13 cellular contexts compared by ENCODE assay signal in genomic region chr2:46836295-46837111, GRCh38.
A peak's percentile ranks its signal among the peaks of the same experiment; 100 is the strongest.
DNase-seq lines count a peak whose midpoint lies in the region; ATAC-seq and TF ChIP-seq lines count a peak whose summit lies in the region.
"Had no signal": no experiment of that assay in that cellular context is flagged by ENCODE, and none has a peak within 500 bp of the region (broad histone marks: within the 10 kb centered on the region; RNA-seq: fewer than 3 reads in every experiment).

No MANE protein-coding gene starts in this region.

- H3K4me2 ChIP-seq in mesenchymal stem cell (ENCODE audit: low read length, poor library complexity, severe bottlenecking): no peak overlapping the region
- no peak overlapping the region for H3K4me2 ChIP-seq in smooth muscle cell

- no peaks in the 10 kb centered on the region for H3K36me3 ChIP-seq in mesenchymal stem cell (ENCODE audit: control insufficient read depth in 1 of 2, insufficient read depth in 2 of 2, low read depth in 1 of 2, low read length in 2 of 2)
- H3K36me3 ChIP-seq in smooth muscle cell (ENCODE audit: low read depth): no peaks in the 10 kb centered on the region

- H2AFZ ChIP-seq in mesenchymal stem cell (ENCODE audit: low read depth, low read length): peak overlapping the region; percentile 31
- no peak overlapping the region for H2AFZ ChIP-seq in smooth muscle cell (ENCODE audit: low read depth)

- H2AK5ac ChIP-seq in mesenchymal stem cell (ENCODE audit: low read length, severe bottlenecking): peak overlapping the region; percentile 46

- H3K4me1 ChIP-seq in mesenchymal stem cell (ENCODE audit: control insufficient read depth, insufficient read depth, low read depth, low read length) (peaks cover 9% of the 10 kb centered on the region), smooth muscle cell (ENCODE audit: low read depth) (no peaks in the 10 kb centered on the region)

- peak overlapping the region; percentile 31 for H4K8ac ChIP-seq in mesenchymal stem cell (ENCODE audit: low read length)

- H3K9ac ChIP-seq in mesenchymal stem cell (ENCODE audit: low read length) (no peak overlapping the region), smooth muscle cell (ENCODE audit: low read depth) (no peak overlapping the region)

- DNase-seq in ACHN (peak; percentile 68), HT1080 (ENCODE audit: low read depth) (peak; percentile 83), amniotic epithelial cell (ENCODE audit: low read depth) (peak; percentile 40), mesenchymal stem cell (no peak), smooth muscle cell (lab: John Stamatoyannopoulos, UW; ENCODE audit: unreplicated experiment) (no peak), NCI-H2227 treated with DMSO at 0.1 percent for 48 hours (lab: John Stamatoyannopoulos, UW) (no peak)
- DNase-seq: activated CD4-positive, alpha-beta memory T cell treated with anti-CD3 and anti-CD28 coated beads for 36 hours; DMS79 treated with DMSO at 0.1 percent for 48 hours; NCI-H1417 treated with DMSO at 0.1 percent for 48 hours; NCI-H526; SHP77 had no signal

- H2BK15ac ChIP-seq in mesenchymal stem cell (ENCODE audit: low read depth, poor library complexity, severe bottlenecking): no peak overlapping the region

- peak overlapping the region; percentile 4 to 16 for H3K18ac ChIP-seq in mesenchymal stem cell (ENCODE audit: low read depth in 1 of 2, low read length in 2 of 2)

- no peak overlapping the region for H4K91ac ChIP-seq in mesenchymal stem cell (ENCODE audit: low read length)

- peak overlapping the region in 1 of 2 experiments; percentile 11 for H3K23ac ChIP-seq in mesenchymal stem cell (ENCODE audit: low read length in 2 of 2)

- H3K9me3 ChIP-seq in mesenchymal stem cell (ENCODE audit: control insufficient read depth, low read length) (peaks cover 9% of the 10 kb centered on the region), smooth muscle cell (replicated peaks; ENCODE audit: low read depth) (no peaks in the 10 kb centered on the region)

- in situ Hi-C loops in ACHN (cut with HindIII; ENCODE audit: low pct_ligation_motif_present, low pct_unique_long_range_greater_than_20kb, low sequenced_read_pairs): no loop called here

- no peak overlapping the region for H2BK5ac ChIP-seq in mesenchymal stem cell (ENCODE audit: low read depth, low read length, poor library complexity, severe bottlenecking)

- H2BK12ac ChIP-seq in mesenchymal stem cell (ENCODE audit: low read length in 2 of 2): peak overlapping the region; percentile 39 to 46

- no peaks in the 10 kb centered on the region for H3K79me1 ChIP-seq in mesenchymal stem cell (replicated peaks; ENCODE audit: low read length, poor library complexity, severe bottlenecking)

- 64% methylated on average over 11 of the region's 12 CpGs for WGBS in mesenchymal stem cell
- 82% methylated on average over 12 of the region's 12 CpGs for whole genome bisulfite sequencing in smooth muscle cell (ENCODE audit: low lambda C conversion rate)

- H3K27me3 ChIP-seq in mesenchymal stem cell (ENCODE audit: control insufficient read depth in 1 of 2, insufficient read depth in 1 of 2, low read length in 2 of 2) (no peaks in the 10 kb centered on the region), smooth muscle cell (ENCODE audit: low read depth) (no peaks in the 10 kb centered on the region)

- peak overlapping the region in 1 of 2 experiments; percentile 12 for H3K14ac ChIP-seq in mesenchymal stem cell (ENCODE audit: low read length in 2 of 2)

- H2BK120ac ChIP-seq in mesenchymal stem cell (ENCODE audit: low read depth, low read length): no peak overlapping the region

- H3K79me2 ChIP-seq in smooth muscle cell (ENCODE audit: low read depth): no peaks in the 10 kb centered on the region

- peak overlapping the region in 1 of 2 experiments; percentile 18 for H3K4ac ChIP-seq in mesenchymal stem cell (ENCODE audit: low read depth in 1 of 2, low read length in 2 of 2)

- TF ChIP-seq CTCF in smooth muscle cell (IDR thresholded peaks at IDR 0.05; ENCODE audit: borderline replicate concordance, insufficient read depth, poor library complexity, severe bottlenecking): no peak

- H3K27ac ChIP-seq in mesenchymal stem cell (ENCODE audit: low read length, poor library complexity, severe bottlenecking) (no peak overlapping the region), smooth muscle cell (ENCODE audit: low read depth) (no peak overlapping the region)

- no peaks in the 10 kb centered on the region for H3F3A ChIP-seq in smooth muscle cell (ENCODE audit: low read depth)

- H3K4me3 ChIP-seq in mesenchymal stem cell (ENCODE audit: insufficient read depth in 1 of 2, low read depth in 1 of 2, low read length in 2 of 2) (no peak overlapping the region), smooth muscle cell (no peak overlapping the region)

- no peaks in the 10 kb centered on the region for H4K20me1 ChIP-seq in smooth muscle cell (ENCODE audit: low read depth)

- no peak for ATAC-seq in HG03139 (IDR thresholded peaks at IDR 0.05; ENCODE audit: unreplicated experiment)
- ATAC-seq in GM18519 (IDR thresholded peaks at IDR 0.05; ENCODE audit: low FRiP score, unreplicated experiment): no peak

Comparison
In these comparisons a context has a peak if more than half of its experiments do, and no peak if none do; other contexts are left out.
1. DNase-seq: peak in ACHN (single experiment), HT1080 (single experiment) and amniotic epithelial cell (single experiment); none in mesenchymal stem cell (single experiment), smooth muscle cell (single experiment) and NCI-H2227 treated with DMSO at 0.1 percent for 48 hours (single experiment).